In the genomic region with DNA sequence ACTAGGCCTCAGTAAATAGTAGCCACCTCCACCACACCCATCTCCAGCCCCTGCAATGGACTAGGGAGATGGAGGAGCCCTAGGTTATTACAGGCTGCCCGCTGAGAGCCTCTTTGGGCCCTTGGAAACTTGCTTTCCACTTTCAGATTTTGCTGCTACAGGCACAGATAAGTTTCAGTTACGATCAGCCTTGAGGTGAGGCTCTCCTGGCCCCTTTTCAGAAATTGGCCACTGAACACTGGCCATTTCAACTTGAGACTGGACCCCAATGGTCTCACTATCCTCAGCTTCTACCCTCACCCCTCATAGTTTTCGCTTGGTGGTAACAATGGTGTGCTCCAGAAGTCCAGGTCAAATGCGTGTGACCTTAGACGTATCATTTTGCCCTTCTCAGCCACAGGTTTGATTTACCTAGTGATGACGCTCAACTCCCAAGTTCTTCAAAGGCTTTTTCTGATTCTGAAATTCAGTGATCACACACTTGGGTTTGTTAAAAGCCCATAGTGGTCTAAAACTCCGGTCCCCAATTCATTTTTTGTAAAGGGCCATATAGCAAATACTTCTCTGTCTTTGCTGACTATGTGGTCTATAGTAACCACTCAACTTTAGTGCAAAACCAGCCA, we compare ENCODE assay signal across 8 cellular contexts. TPM values are rescaled to one million over a fixed set of nuclear protein-coding genes. Genes with fewer than 3 reads are reported as not detected.
DNase-seq lines count a peak whose midpoint lies in the region; ATAC-seq and TF ChIP-seq lines count a peak whose summit lies in the region.

No MANE protein-coding gene starts in this region.

- no peaks in the 10 kb centered on the region for H3F3A ChIP-seq in PC-3 (ENCODE audit: low read length, unreplicated experiment)

- H3K4me3 Mint-ChIP-seq in CD4-positive, CD25-positive, alpha-beta regulatory T cell: peak overlapping the region; percentile 92 to 98 (median 96)
- H3K4me3 Mint-ChIP-seq in endodermal cell (peak overlapping the region; percentile 91), neural crest cell (peak overlapping the region; percentile 98)

- no peak overlapping the region for H2AFZ ChIP-seq in PC-3 (ENCODE audit: low read length)

- no peaks in the 10 kb centered on the region for H3K27me3 ChIP-seq in CD4-positive, CD25-positive, alpha-beta regulatory T cell (ENCODE audit: control insufficient read depth, insufficient read depth, low read length)
- H3K27me3 ChIP-seq in PC-3 (ENCODE audit: low read length) (no peaks in the 10 kb centered on the region), endodermal cell (ENCODE audit: control insufficient read depth, insufficient read depth, low read length, poor library complexity, severe bottlenecking) (no peaks in the 10 kb centered on the region)

- peaks cover 8 to 69% (median 36%) of the 10 kb centered on the region in 4 donors for H3K4me1 Mint-ChIP-seq in CD4-positive, CD25-positive, alpha-beta regulatory T cell
- peaks cover 17% of the 10 kb centered on the region for H3K4me1 Mint-ChIP-seq in endodermal cell
- H3K4me1 Mint-ChIP-seq in neural crest cell: peaks cover 35% of the 10 kb centered on the region

- H3K27me3 Mint-ChIP-seq in CD4-positive, CD25-positive, alpha-beta regulatory T cell: no peaks in the 10 kb centered on the region
- no peaks in the 10 kb centered on the region for H3K27me3 Mint-ChIP-seq in endodermal cell (ENCODE audit: insufficient read depth)
- H3K27me3 Mint-ChIP-seq in neural crest cell (ENCODE audit: low read depth): no peaks in the 10 kb centered on the region

- DNase-seq in CD4-positive, CD25-positive, alpha-beta regulatory T cell: peak in 1 of 3 donors; percentile 7
- DNase-seq in PC-3 (peak; percentile 5), endodermal cell (no peak), neural crest cell (ENCODE audit: low read depth, low spot score) (no peak), ACHN (no peak), AML-193 (lab: John Stamatoyannopoulos, UW) (no peak)

- H4K20me1 ChIP-seq in PC-3 (ENCODE audit: low read length): 0 out of 2 replicates have a peak, but pooled peaks cover 10% of the 10 kb centered on the region

- no peak for TF ChIP-seq CTCF in PC-3 (conservative IDR thresholded peaks at IDR 0.05; ENCODE audit: low read depth, low read length)
- TF ChIP-seq CTCF in endodermal cell (conservative IDR thresholded peaks at IDR 0.05): no peak
- TF ChIP-seq CTCF in neural crest cell (conservative IDR thresholded peaks at IDR 0.05): no peak

- in situ Hi-C loops in ACHN (cut with HindIII; ENCODE audit: low pct_ligation_motif_present, low pct_unique_long_range_greater_than_20kb, low sequenced_read_pairs): no loop called here

- BruUV-seq in PC-3 (replicated peaks; lab: Mats Ljungman, UMichigan): no TSS peak

- no peaks in the 10 kb centered on the region for H3K9me3 ChIP-seq in CD4-positive, CD25-positive, alpha-beta regulatory T cell (ENCODE audit: control insufficient read depth in 2 of 2, low read length in 2 of 2)
- H3K9me3 ChIP-seq in PC-3 (ENCODE audit: low read length) (no peaks in the 10 kb centered on the region), endodermal cell (ENCODE audit: control insufficient read depth, low read length) (no peaks in the 10 kb centered on the region)

- H3K27ac Mint-ChIP-seq in CD4-positive, CD25-positive, alpha-beta regulatory T cell: peak overlapping the region; percentile 88 to 94 (median 94)
- peak overlapping the region; percentile 96 for H3K27ac Mint-ChIP-seq in endodermal cell
- H3K27ac Mint-ChIP-seq in neural crest cell (ENCODE audit: unreplicated experiment): peak overlapping the region; percentile 16

- peaks cover 82% of the 10 kb centered on the region for H3K79me2 ChIP-seq in PC-3 (ENCODE audit: low read length)

- intact Hi-C loops in PC-3 (cut with micrococcal nuclease): loop anchor here (5.0 kb wide), 1 partner anchor 69 kb away; the partner anchor contains the start of gene CARHSP1

- peaks cover 26% of the 10 kb centered on the region for H3K36me3 ChIP-seq in CD4-positive, CD25-positive, alpha-beta regulatory T cell (ENCODE audit: control insufficient read depth, insufficient read depth, low read length)
- H3K36me3 ChIP-seq in PC-3 (ENCODE audit: low read depth, low read length) (peaks cover 8% of the 10 kb centered on the region; the same call in 1 of the 2 replicates), endodermal cell (ENCODE audit: control insufficient read depth, insufficient read depth, low read length) (peaks cover 53% of the 10 kb centered on the region)

- H3K4me2 ChIP-seq in PC-3 (ENCODE audit: low read length): peak overlapping the region; percentile 100

- H3K9me3 Mint-ChIP-seq in CD4-positive, CD25-positive, alpha-beta regulatory T cell: no peaks in the 10 kb centered on the region
- H3K9me3 Mint-ChIP-seq in endodermal cell (no peaks in the 10 kb centered on the region), neural crest cell (no peaks in the 10 kb centered on the region)

- H3K36me3 Mint-ChIP-seq in CD4-positive, CD25-positive, alpha-beta regulatory T cell: peaks cover 14% of the 10 kb centered on the region
- H3K36me3 Mint-ChIP-seq in endodermal cell (ENCODE audit: low read depth) (peaks cover 21% of the 10 kb centered on the region), neural crest cell (ENCODE audit: low read depth) (no peaks in the 10 kb centered on the region)

- CTCF ChIA-PET in PC-3 (lab: Charles Lee): no interaction called here

- H3K9me2 ChIP-seq in PC-3 (replicated peaks; ENCODE audit: low read length): no peaks in the 10 kb centered on the region

- WGBS in endodermal cell (ENCODE audit: insufficient coverage in 1 of 2, insufficient read length in 1 of 2), 2 experiments: 79 to 95% methylated on average over 5 to 7 of the region's 7 CpGs

- peaks cover 36% of the 10 kb centered on the region for H3K4me1 ChIP-seq in CD4-positive, CD25-positive, alpha-beta regulatory T cell (ENCODE audit: control insufficient read depth, insufficient read depth, low read length, poor library complexity, severe bottlenecking)
- H3K4me1 ChIP-seq in PC-3 (ENCODE audit: insufficient read depth, low read length) (peaks cover 24% of the 10 kb centered on the region), endodermal cell (ENCODE audit: control insufficient read depth, insufficient read depth, low read length) (no peaks in the 10 kb centered on the region)

- ATAC-seq in CD4-positive, CD25-positive, alpha-beta regulatory T cell (ENCODE audit: low read depth in 2 of 2): no peak
- ATAC-seq in PC-3 (no peak), HG03045 (IDR thresholded peaks at IDR 0.05; ENCODE audit: unreplicated experiment) (no peak)
- no peak for ATAC-seq in activated CD4-positive, CD25-positive, alpha-beta regulatory T cell treated with anti-CD3 and anti-CD28 coated beads, Interleukin-2, amount 50 U/mL, for 24 hours

- H3K27ac ChIP-seq in CD4-positive, CD25-positive, alpha-beta regulatory T cell (ENCODE audit: insufficient read depth, low read length, poor library complexity, severe bottlenecking): peak overlapping the region; percentile 83
- peak overlapping the region; percentile 81 for H3K27ac ChIP-seq in PC-3 (ENCODE audit: low read length)
- no peak overlapping the region for H3K27ac ChIP-seq in endodermal cell (ENCODE audit: low read depth, low read length)

- H3K4me3 ChIP-seq in CD4-positive, CD25-positive, alpha-beta regulatory T cell (ENCODE audit: low read depth, low read length): peak overlapping the region; percentile 94
- H3K4me3 ChIP-seq in PC-3 (ENCODE audit: low read length) (peak overlapping the region; percentile 98), endodermal cell (ENCODE audit: low read length) (peak overlapping the region; percentile 94)

- POLR2A ChIA-PET in PC-3 (lab: Charles Lee; ENCODE audit: unreplicated experiment): interaction anchor here (0.6 kb wide), 1 partner anchor 21 kb away, joined by 10 read pairs; no protein-coding TSS in a partner anchor

- H3K9ac ChIP-seq in PC-3 (ENCODE audit: low read length): peak overlapping the region; percentile 98
- peak overlapping the region; percentile 78 for H3K9ac ChIP-seq in endodermal cell (ENCODE audit: extremely low read depth, low read length, poor library complexity, severe bottlenecking)

RNA-seq across cellular contexts. Expression of gene PMM2, which starts 1.0 kb away (rescaled TPM):
- total RNA-seq in CD4-positive, CD25-positive, alpha-beta regulatory T cell: 33.9 TPM
- polyA plus RNA-seq in CD4-positive, CD25-positive, alpha-beta regulatory T cell: 10 to 100 TPM; 20.1 to 23.2 (median 20.3) TPM
- total RNA-seq in PC-3 (2014; rRNA removed) (28.4 and 35.2 TPM in 2 replicates), endodermal cell (10 to 100 TPM; 47.6 to 48.2 TPM), neural crest cell (20.8 and 21.5 TPM in 2 replicates)
- polyA plus RNA-seq in endodermal cell (2013, experiment 1 of 2): 18.2 TPM
- 19.4 TPM for polyA plus RNA-seq in endodermal cell (2013, experiment 2 of 2)

RNA-seq across cellular contexts. Expression of gene TMEM186, which starts 1.2 kb away (rescaled TPM):
- 3.6 TPM for total RNA-seq in CD4-positive, CD25-positive, alpha-beta regulatory T cell
- polyA plus RNA-seq in CD4-positive, CD25-positive, alpha-beta regulatory T cell: 10 to 100 TPM; 16.3 to 26.6 (median 20.6) TPM
- 5.8 and 7.4 TPM in 2 replicates for total RNA-seq in PC-3 (2014; rRNA removed)
- total RNA-seq in endodermal cell: 10 to 100 TPM; 10.9 to 14.0 TPM
- polyA plus RNA-seq in endodermal cell (2013, experiment 1 of 2): 9.9 TPM
- 7.7 TPM for polyA plus RNA-seq in endodermal cell (2013, experiment 2 of 2)
- 11.1 and 11.8 TPM in 2 replicates for total RNA-seq in neural crest cell

Comparison
In these comparisons a context has a peak if more than half of its experiments do, and no peak if none do; other contexts are left out.
1. H3K27ac Mint-ChIP-seq: peak in every context shown above with its lines; median percentile 96 in endodermal cell; 94 in CD4-positive, CD25-positive, alpha-beta regulatory T cell; 16 in neural crest cell.